ENCODE assay signal across 1 cellular context in genomic region chr7:39948932-39949928, GRCh38.
A peak's percentile ranks its signal among the peaks of the same experiment; 100 is the strongest.
TF ChIP-seq lines count a peak whose summit lies in the region.

No MANE protein-coding gene starts in this region.

TF ChIP-seq in HepG2, 621 proteins besides CTCF, POLR2A, EP300 and RAD21 (continued from another document and continues in another):
- TF ChIP-seq ZNF362 (CRISPR knock-in tag; IDR thresholded peaks at IDR 0.05; ENCODE audit: borderline replicate concordance) (peak; percentile 85; the same call in 1 of the 2 replicates), HNF1A (IDR thresholded peaks at IDR 0.05; ENCODE audit: low read depth) (no peak), HNF1A (CRISPR knock-in tag; IDR thresholded peaks at IDR 0.05; ENCODE audit: borderline replicate concordance) (peak; percentile 51; the same call in 1 of the 2 replicates), KAT8 (CRISPR knock-in tag; IDR thresholded peaks at IDR 0.05) (peak; percentile 92), KDM5B (CRISPR knock-in tag; IDR thresholded peaks at IDR 0.05; ENCODE audit: borderline replicate concordance) (no peak), PAXIP1 (CRISPR knock-in tag; conservative IDR thresholded peaks at IDR 0.05) (peak; percentile 25), ZC3H13 (CRISPR knock-in tag; IDR thresholded peaks at IDR 0.05) (peak; percentile 82; the same call in 1 of the 2 replicates), ZNF512B (CRISPR knock-in tag; IDR thresholded peaks at IDR 0.05; ENCODE audit: borderline replicate concordance) (peak; percentile 68; the same call in 1 of the 2 replicates), ZNF766 (CRISPR knock-in tag; IDR thresholded peaks at IDR 0.05; ENCODE audit: borderline replicate concordance) (peak; percentile 22; the same call in 1 of the 2 replicates), ARHGAP35 (CRISPR knock-in tag; IDR thresholded peaks at IDR 0.05; ENCODE audit: borderline replicate concordance) (no peak; the same call in 1 of the 2 replicates), ZBTB25 (CRISPR knock-in tag; IDR thresholded peaks at IDR 0.05) (peak; percentile 83), ZNF558 (CRISPR knock-in tag; IDR thresholded peaks at IDR 0.05; ENCODE audit: borderline replicate concordance) (0 out of 2 replicates have a peak, but pooled peaks have one; percentile 73), ZNF143 (CRISPR knock-in tag; IDR thresholded peaks at IDR 0.05) (peak; percentile 62), SP1 (IDR thresholded peaks at IDR 0.05) (no peak), SP1 (CRISPR knock-in tag; IDR thresholded peaks at IDR 0.05) (no peak), DR1 (CRISPR knock-in tag; IDR thresholded peaks at IDR 0.05) (peak; percentile 94), CAMTA2 (CRISPR knock-in tag; IDR thresholded peaks at IDR 0.05; ENCODE audit: borderline replicate concordance) (no peak; the same call in 1 of the 2 replicates), E2F1 (CRISPR knock-in tag; IDR thresholded peaks at IDR 0.05) (peak; percentile 78; the same call in 1 of the 2 replicates), SRF (IDR thresholded peaks at IDR 0.05; ENCODE audit: low read depth, low read length) (no peak), SMAD3 (CRISPR knock-in tag; IDR thresholded peaks at IDR 0.05) (no peak), TCF7L2 (IDR thresholded peaks at IDR 0.05; ENCODE audit: low read depth, low read length) (no peak), MED8 (CRISPR knock-in tag; IDR thresholded peaks at IDR 0.05; ENCODE audit: insufficient replicate concordance) (peak; percentile 18), MAX (IDR thresholded peaks at IDR 0.05) (peak; percentile 86), ZNF616 (CRISPR knock-in tag; IDR thresholded peaks at IDR 0.05; ENCODE audit: low read depth) (0 out of 2 replicates have a peak, but pooled peaks have one; percentile 18), ZNF569 (CRISPR knock-in tag; IDR thresholded peaks at IDR 0.05; ENCODE audit: borderline replicate concordance) (peak; percentile 62; the same call in 1 of the 2 replicates), ZBTB43 (CRISPR knock-in tag; conservative IDR thresholded peaks at IDR 0.05) (0 out of 2 replicates have a peak, but pooled peaks have one; percentile 16), ZBTB7B (CRISPR knock-in tag; IDR thresholded peaks at IDR 0.05) (peak; percentile 67; the same call in 1 of the 2 replicates), HNRNPLL (IDR thresholded peaks at IDR 0.05; ENCODE audit: low read depth, low read length, poor library complexity, severe bottlenecking) (peak; percentile 91), ZNF564 (CRISPR knock-in tag; IDR thresholded peaks at IDR 0.05) (peak; percentile 57), MIER2 (CRISPR knock-in tag; IDR thresholded peaks at IDR 0.05) (0 out of 2 replicates have a peak, but pooled peaks have one; percentile 31), FOXO1 (CRISPR knock-in tag; IDR thresholded peaks at IDR 0.05) (peak; percentile 71), ZNF256 (CRISPR knock-in tag; conservative IDR thresholded peaks at IDR 0.05) (0 out of 2 replicates have a peak, but pooled peaks have one; percentile 42), NONO (IDR thresholded peaks at IDR 0.05) (no peak), NONO (CRISPR knock-in tag; conservative IDR thresholded peaks at IDR 0.05) (peak; percentile 83), FOXK1 (CRISPR knock-in tag; IDR thresholded peaks at IDR 0.05; ENCODE audit: borderline replicate concordance, low read depth) (peak; percentile 79), PBX3 (CRISPR knock-in tag; IDR thresholded peaks at IDR 0.05; ENCODE audit: borderline replicate concordance) (0 out of 2 replicates have a peak, but pooled peaks have one; percentile 56), CENPX (CRISPR knock-in tag; IDR thresholded peaks at IDR 0.05) (no peak), GATAD1 (CRISPR knock-in tag; IDR thresholded peaks at IDR 0.05) (peak; percentile 85), ZNF503 (CRISPR knock-in tag; IDR thresholded peaks at IDR 0.05) (no peak)
